8 cellular contexts compared by ENCODE assay signal in genomic region chr20:63968928-63969760, GRCh38. TPM values are rescaled to one million over a fixed set of nuclear protein-coding genes. Genes with fewer than 3 reads are reported as not detected.
DNase-seq lines count a peak whose midpoint lies in the region; ATAC-seq and TF ChIP-seq lines count a peak whose summit lies in the region.

No MANE protein-coding gene starts in this region.

- no peaks in the 10 kb centered on the region for H3K9me3 ChIP-seq in ovary

- peaks cover 11% of the 10 kb centered on the region for H3K4me1 ChIP-seq in ovary (ENCODE audit: insufficient read depth)

- H3K36me3 ChIP-seq in ovary = no peaks in the 10 kb centered on the region

- H3K4me3 ChIP-seq in foreskin fibroblast (ENCODE audit: low read depth in 1 of 2, low read length in 2 of 2) (peak overlapping the region; percentile 68 to 72), ovary (peak overlapping the region; percentile 57)

- POLR2A ChIA-PET in GM10248 (lab: Yijun Ruan, JAX) = interaction anchor here (1.0 kb wide), 1 partner anchor 10 kb away, joined by 3 read pairs; the partner anchor contains the start of gene SAMD10

- peak; percentile 56 for DNase-seq in stimulated activated CD4-positive, alpha-beta T cell treated with anti-CD3 and anti-CD28 coated beads, Interleukin-15, amount 100 ng/mL, for 24 hours
- DNase-seq in stimulated activated CD4-positive, alpha-beta T cell treated with anti-CD3 and anti-CD28 coated beads, Interleukin-1b, Interleukin-23, amount 100 ng/mL, for 48 hours = no peak
- DNase-seq in activated CD8-positive, alpha-beta memory T cell treated with anti-CD3 and anti-CD28 coated beads, Interleukin-2, amount 50 U/mL, for 4 hours = peak; percentile 41
- DNase-seq in foreskin fibroblast = peak in 1 of 2 donors; percentile 29
- DNase-seq in ovary = peak; percentile 41 to 73 (median 64)
- no peak for DNase-seq in GM10248 (ENCODE audit: extremely low spot score)

- peak overlapping the region; percentile 65 to 67 for H3K27ac ChIP-seq in ovary

- no peak for TF ChIP-seq POLR2A in ovary (IDR thresholded peaks at IDR 0.05)

- TF ChIP-seq EP300 in ovary (IDR thresholded peaks at IDR 0.05) = no peak

- CTCF ChIA-PET in GM10248 (lab: Yijun Ruan, JAX) = interaction anchor here (1.8 kb wide), 1 partner anchor 11 kb away, joined by 10 read pairs; the partner anchor contains the start of genes PRPF6 and SAMD10

- intact Hi-C loops in ovary (cut with DNase I) = no loop called here

- H3K27me3 ChIP-seq in ovary = no peaks in the 10 kb centered on the region

- WGBS in ovary, 3 donors = 0 to 2% (median 1%) methylated on average over 32 to 70 of the region's 70 CpGs

- ATAC-seq in HG03378 (IDR thresholded peaks at IDR 0.05; ENCODE audit: unreplicated experiment) (no peak), HG02610 (IDR thresholded peaks at IDR 0.05; ENCODE audit: unreplicated experiment) (no peak)

- TF ChIP-seq CTCF in foreskin fibroblast (IDR thresholded peaks at IDR 0.05; ENCODE audit: low read depth, low read length) (no peak), ovary (IDR thresholded peaks at IDR 0.05) (no peak), GM10248 (IDR thresholded peaks at IDR 0.05; ENCODE audit: control extremely low read depth, extremely low read depth, low read depth, missing control alignments) (no peak)

RNA-seq across cellular contexts. Expression of gene ZNF512B, which starts 0.6 kb away (rescaled TPM):
- 10 to 100 TPM in 5 of 7 donors, 1 to 10 TPM in 2; 6.3 to 24.7 (median 22.3) TPM for total RNA-seq in ovary
- 10 to 100 TPM in 1 of 2 donors, 1 to 10 TPM in 1; 2.5 to 14.0 TPM for polyA plus RNA-seq in ovary

RNA-seq across cellular contexts. Expression of gene SAMD10, which starts 10.3 kb away (rescaled TPM):
- total RNA-seq in ovary = 1 to 10 TPM in 2 of 7 donors, under 1 TPM in 5; 0.20 to 3.1 (median 0.65) TPM
- under 1 TPM; 0.27 to 0.50 TPM for polyA plus RNA-seq in ovary

RNA-seq across cellular contexts. Expression of gene PRPF6, which starts 11.8 kb away (rescaled TPM):
- total RNA-seq in ovary = 10 to 100 TPM; 46.5 to 84.9 (median 73.4) TPM
- polyA plus RNA-seq in ovary = 10 to 100 TPM; 60.0 to 61.6 TPM

RNA-seq across cellular contexts. Expression of gene UCKL1, which starts 12.9 kb away (rescaled TPM):
- total RNA-seq in ovary = 10 to 100 TPM; 32.0 to 58.6 (median 47.0) TPM
- polyA plus RNA-seq in ovary = 10 to 100 TPM in 1 of 2 donors, 1 to 10 TPM in 1; 6.6 to 54.4 TPM

Comparison
In these comparisons a context has a peak if more than half of its experiments do, and no peak if none do; other contexts are left out.
1. DNase-seq: peak in stimulated activated CD4-positive, alpha-beta T cell treated with anti-CD3 and anti-CD28 coated beads, Interleukin-15, amount 100 ng/mL, for 24 hours (single experiment), activated CD8-positive, alpha-beta memory T cell treated with anti-CD3 and anti-CD28 coated beads, Interleukin-2, amount 50 U/mL, for 4 hours (single experiment) and ovary (5 of 5); none in stimulated activated CD4-positive, alpha-beta T cell treated with anti-CD3 and anti-CD28 coated beads, Interleukin-1b, Interleukin-23, amount 100 ng/mL, for 48 hours (single experiment) and GM10248 (single experiment).